ENCODE assay signal across 8 cellular contexts in genomic region chr2:119224391-119224972, GRCh38. TPM values are rescaled to one million over a fixed set of nuclear protein-coding genes. Genes with fewer than 3 reads are reported as not detected.
DNase-seq lines count a peak whose midpoint lies in the region; ATAC-seq and TF ChIP-seq lines count a peak whose summit lies in the region.

No MANE protein-coding gene starts in this region.

- H3K4me2 ChIP-seq in HCT116 (ENCODE audit: low read length), result peak overlapping the region; percentile 94

- no peak for DNase-seq in HCT116 (ENCODE audit: low read depth, low spot score)
- DNase-seq in WERI-Rb-1, result no peak
- DNase-seq in NCI-H1048 (lab: John Stamatoyannopoulos, UW), result no peak
- DNase-seq in germinal center (ENCODE audit: low spot score), result no peak
- no peak for DNase-seq in ecto neural progenitor cell (ENCODE audit: low spot score)

- TF ChIP-seq POLR2A in HCT116 (IDR thresholded peaks at IDR 0.05; ENCODE audit: borderline replicate concordance, extremely low read depth, insufficient read depth, insufficient read length), result no peak

- CTCF ChIA-PET in HCT116 (lab: Charles Lee), result interaction anchor here (1.0 to 1.3 kb wide), 4 partner anchors 10 to 252 kb away, joined by 3 to 4 read pairs (median 3); no protein-coding TSS in a partner anchor

- BruUV-seq in HCT116 (replicated peaks; lab: Mats Ljungman, UMichigan), result TSS peak; percentile 52

- RAD21 ChIA-PET in HCT116 (lab: Charles Lee; ENCODE audit: low non-redundant PET in 1 of 2, low total read pairs in 2 of 2, uncharacterized antibody in 2 of 2, unreplicated experiment in 2 of 2), result interaction anchor here in 1 of 2 experiments (1.6 kb wide), 1 partner anchor 67 kb away, joined by 4 read pairs; no protein-coding TSS in a partner anchor

- TF ChIP-seq CTCF in HCT116 (IDR thresholded peaks at IDR 0.05 in 2 of 3, conservative IDR thresholded peaks at IDR 0.05 in 1 of 3; ENCODE audit: borderline replicate concordance in 1 of 3, insufficient read depth in 1 of 3, low read depth in 2 of 3, low read length in 2 of 3) (no peak), WERI-Rb-1 (IDR thresholded peaks at IDR 0.05; ENCODE audit: low read depth, low read length) (no peak)

- H2AFZ ChIP-seq in HCT116 (ENCODE audit: low read depth, low read length, poor library complexity, severe bottlenecking), result no peak overlapping the region

- H3K4me3 ChIP-seq in HCT116 (replicated peaks in 1 of 2; ENCODE audit: low read depth in 1 of 2, low read length in 2 of 2) (peak overlapping the region; percentile 86 to 93), WERI-Rb-1 (ENCODE audit: low read depth, low read length) (peak overlapping the region; percentile 88), iPS-18c (ENCODE audit: insufficient read depth, low read depth, low read length) (peak overlapping the region; percentile 68), skin epidermis (peak overlapping the region; percentile 38 to 63 (median 48))

- H3K27ac ChIP-seq in HCT116 (ENCODE audit: low read depth, low read length) (peak overlapping the region; percentile 80; the same call in 1 of the 2 replicates), WERI-Rb-1 (no peak overlapping the region), skin epidermis (peak overlapping the region in 9 of 21 experiments; percentile 18 to 72 (median 61))

- no peaks in the 10 kb centered on the region for H3K9me2 ChIP-seq in HCT116 (ENCODE audit: insufficient read depth)

- POLR2A ChIA-PET in HCT116 (lab: Charles Lee), result interaction anchor here (1.4 kb wide), 1 partner anchor 9 kb away, joined by 5 read pairs; no protein-coding TSS in a partner anchor

- no peaks in the 10 kb centered on the region; a peak in 1 of 4 replicates for H3K36me3 ChIP-seq in HCT116 (ENCODE audit: control insufficient read depth in 1 of 2, insufficient read depth in 2 of 2, low read length in 2 of 2)
- H3K36me3 ChIP-seq in WERI-Rb-1, result no peaks in the 10 kb centered on the region

- H4K20me1 ChIP-seq in HCT116 (ENCODE audit: insufficient read depth), result no peaks in the 10 kb centered on the region; the same call in 1 of the 2 replicates

- intact Hi-C loops in HCT116 (cut with micrococcal nuclease), result no loop called here

- H3K9ac ChIP-seq in HCT116 (ENCODE audit: low read length), result peak overlapping the region; percentile 86

- H3K27me3 ChIP-seq in HCT116 (ENCODE audit: insufficient read depth, low read length), result no peaks in the 10 kb centered on the region
- H3K27me3 ChIP-seq in WERI-Rb-1 (ENCODE audit: insufficient read depth, low read depth, severe bottlenecking), result no peaks in the 10 kb centered on the region

- H3K4me1 ChIP-seq in HCT116 (ENCODE audit: control insufficient read depth in 1 of 2, insufficient read depth in 2 of 2, low read length in 2 of 2), result peaks cover 16 to 21% of the 10 kb centered on the region in 2 experiments; a peak in 3 of 4 replicates

- H3K9me3 ChIP-seq in HCT116 (ENCODE audit: control insufficient read depth in 1 of 2, insufficient read depth in 1 of 2, low read depth in 1 of 2, low read length in 2 of 2) (no peaks in the 10 kb centered on the region), WERI-Rb-1 (ENCODE audit: severe bottlenecking) (no peaks in the 10 kb centered on the region), iPS-18c (ENCODE audit: control insufficient read depth, insufficient read depth, low read length) (no peaks in the 10 kb centered on the region)

- no peak for ATAC-seq in HCT116
- no peak for ATAC-seq in HG03432 (IDR thresholded peaks at IDR 0.05; ENCODE audit: unreplicated experiment)

- TF ChIP-seq RAD21 in HCT116 (IDR thresholded peaks at IDR 0.05; ENCODE audit: low read depth), result no peak

- H3K79me2 ChIP-seq in HCT116 (ENCODE audit: insufficient read depth, low read length), result peaks cover 37% of the 10 kb centered on the region

TF ChIP-seq in HCT116, 20 proteins besides CTCF, POLR2A, EP300 and RAD21:
- TF ChIP-seq ZBTB33 (IDR thresholded peaks at IDR 0.05; ENCODE audit: extremely low read depth, insufficient replicate concordance, low read length) (no peak), FOSL1 (IDR thresholded peaks at IDR 0.05; ENCODE audit: low read depth) (no peak), SP1 (IDR thresholded peaks at IDR 0.05; ENCODE audit: low read depth) (no peak), TCF7L2 (IDR thresholded peaks at IDR 0.05; ENCODE audit: borderline replicate concordance, extremely low read depth, insufficient read depth, insufficient read length) (no peak), ZFX (IDR thresholded peaks at IDR 0.05) (no peak), EGR1 (IDR thresholded peaks at IDR 0.05; ENCODE audit: low read depth) (no peak), CBX3 (IDR thresholded peaks at IDR 0.05; ENCODE audit: low read depth) (no peak), CEBPB (IDR thresholded peaks at IDR 0.05; ENCODE audit: low read depth) (no peak)
- TF ChIP-seq, protein P1, sequence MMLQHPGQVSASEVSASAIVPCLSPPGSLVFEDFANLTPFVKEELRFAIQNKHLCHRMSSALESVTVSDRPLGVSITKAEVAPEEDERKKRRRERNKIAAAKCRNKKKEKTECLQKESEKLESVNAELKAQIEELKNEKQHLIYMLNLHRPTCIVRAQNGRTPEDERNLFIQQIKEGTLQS (IDR thresholded peaks at IDR 0.05), result no peak
- TF ChIP-seq, protein P2, sequence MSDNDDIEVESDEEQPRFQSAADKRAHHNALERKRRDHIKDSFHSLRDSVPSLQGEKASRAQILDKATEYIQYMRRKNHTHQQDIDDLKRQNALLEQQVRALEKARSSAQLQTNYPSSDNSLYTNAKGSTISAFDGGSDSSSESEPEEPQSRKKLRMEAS (IDR thresholded peaks at IDR 0.05), result no peak

RNA-seq across cellular contexts. Expression of gene STEAP3, which starts 0.8 kb away (rescaled TPM):
- total RNA-seq in HCT116 (2021; ENCODE audit: unreplicated experiment), result 32.3 TPM
- polyA plus RNA-seq in HCT116 (2012), result 34.5 and 40.8 TPM in 2 replicates
